ENCODE assay signal across 8 cellular contexts in the genomic region with DNA sequence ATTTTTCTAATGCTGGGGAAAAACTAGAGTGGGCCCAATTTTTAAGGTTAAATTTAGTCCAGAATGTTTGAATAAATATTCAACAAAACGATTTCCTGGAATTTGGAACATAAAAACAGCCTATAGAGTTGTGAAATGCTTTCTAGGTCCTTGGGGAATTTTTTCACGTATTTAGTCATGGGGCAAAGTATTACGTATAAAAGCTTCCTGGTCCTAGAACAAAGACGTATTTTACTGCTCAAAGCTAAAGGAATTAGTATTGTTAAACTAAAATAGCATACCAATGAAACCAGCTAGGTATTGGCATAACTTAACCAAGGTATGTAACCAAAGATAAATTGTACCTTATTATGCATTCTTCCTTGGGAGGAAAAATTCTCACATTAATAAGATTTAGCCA. TPM values are rescaled to one million over a fixed set of nuclear protein-coding genes. Genes with fewer than 3 reads are reported as not detected.
DNase-seq lines count a peak whose midpoint lies in the region; ATAC-seq lines count a peak whose summit lies in the region.

No MANE protein-coding gene starts in this region.

- DNase-seq in T-helper 2 cell treated with Interferon-gamma antibody and Interleukin-4, amounts not matched to agents 5 μg/mL and 100 μg/mL, for 36 hours (ENCODE audit: low spot score), result no peak
- no peak for DNase-seq in T-helper 2 cell
- DNase-seq in activated T-helper 1 cell treated with anti-CD3 and anti-CD28 coated beads, Interleukin-12 subunit alpha, Interleukin-12 subunit beta, Interleukin-2, Interleukin-4 antibody, amounts not matched to agents 30 ng/mL and 10 ng/mL and 1 ng/mL, durations not matched to agents 14 hours and 24 hours and 36 hours (ENCODE audit: low spot score), result no peak
- no peak for DNase-seq in immature natural killer cell
- no peak for DNase-seq in substantia nigra (lab: John Stamatoyannopoulos, UW)
- no peak for DNase-seq in OCI-M2 (lab: John Stamatoyannopoulos, UW; ENCODE audit: unreplicated experiment)

- ATAC-seq in HG03108 (IDR thresholded peaks at IDR 0.05; ENCODE audit: unreplicated experiment) (no peak), GM21528 (IDR thresholded peaks at IDR 0.05; ENCODE audit: low FRiP score, unreplicated experiment) (no peak)

- H3K27ac ChIP-seq in substantia nigra (ENCODE audit: low read depth, low read length, poor library complexity, severe bottlenecking), result peak overlapping the region; percentile 82

- intact Hi-C loops in activated T-helper 1 cell treated with anti-CD3 and anti-CD28 coated beads, Interleukin-12 subunit alpha, Interleukin-12 subunit beta, Interleukin-2, Interleukin-4 antibody, amounts not matched to agents 30 ng/mL and 10 ng/mL and 1 ng/mL, durations not matched to agents 14 hours and 24 hours and 36 hours (cut with micrococcal nuclease), result loop anchor here (1.0 to 10.0 kb wide), 4 partner anchors 8 to 748 kb away; no protein-coding TSS in a partner anchor

- peak overlapping the region; percentile 85 for H3K4me3 Mint-ChIP-seq in T-helper 2 cell treated with Interferon-gamma antibody and Interleukin-4, amounts not matched to agents 5 μg/mL and 100 μg/mL, for 36 hours
- H3K4me3 Mint-ChIP-seq in activated T-helper 1 cell treated with anti-CD3 and anti-CD28 coated beads, Interleukin-12 subunit alpha, Interleukin-12 subunit beta, Interleukin-2, Interleukin-4 antibody, amounts not matched to agents 30 ng/mL and 10 ng/mL and 1 ng/mL, durations not matched to agents 14 hours and 24 hours and 36 hours, result peak overlapping the region; percentile 87
- peak overlapping the region; percentile 79 to 86 (median 85) for H3K4me3 Mint-ChIP-seq in immature natural killer cell

- peaks cover 36% of the 10 kb centered on the region for H3K27me3 Mint-ChIP-seq in T-helper 2 cell treated with Interferon-gamma antibody and Interleukin-4, amounts not matched to agents 5 μg/mL and 100 μg/mL, for 36 hours (ENCODE audit: low read depth)
- H3K27me3 Mint-ChIP-seq in activated T-helper 1 cell treated with anti-CD3 and anti-CD28 coated beads, Interleukin-12 subunit alpha, Interleukin-12 subunit beta, Interleukin-2, Interleukin-4 antibody, amounts not matched to agents 30 ng/mL and 10 ng/mL and 1 ng/mL, durations not matched to agents 14 hours and 24 hours and 36 hours (ENCODE audit: insufficient read depth), result peaks cover 39% of the 10 kb centered on the region
- peaks cover 6 to 15% (median 8%) of the 10 kb centered on the region in 3 donors for H3K27me3 Mint-ChIP-seq in immature natural killer cell (ENCODE audit: low read depth in 3 of 3)

- peaks cover 13% of the 10 kb centered on the region for H3K4me1 Mint-ChIP-seq in T-helper 2 cell treated with Interferon-gamma antibody and Interleukin-4, amounts not matched to agents 5 μg/mL and 100 μg/mL, for 36 hours (ENCODE audit: low read depth)
- H3K4me1 Mint-ChIP-seq in activated T-helper 1 cell treated with anti-CD3 and anti-CD28 coated beads, Interleukin-12 subunit alpha, Interleukin-12 subunit beta, Interleukin-2, Interleukin-4 antibody, amounts not matched to agents 30 ng/mL and 10 ng/mL and 1 ng/mL, durations not matched to agents 14 hours and 24 hours and 36 hours (ENCODE audit: low read depth), result peaks cover 26% of the 10 kb centered on the region
- H3K4me1 Mint-ChIP-seq in immature natural killer cell, result peaks cover 22 to 26% of the 10 kb centered on the region in 2 donors

- H3K27ac Mint-ChIP-seq in T-helper 2 cell treated with Interferon-gamma antibody and Interleukin-4, amounts not matched to agents 5 μg/mL and 100 μg/mL, for 36 hours, result no peak overlapping the region
- no peak overlapping the region for H3K27ac Mint-ChIP-seq in activated T-helper 1 cell treated with anti-CD3 and anti-CD28 coated beads, Interleukin-12 subunit alpha, Interleukin-12 subunit beta, Interleukin-2, Interleukin-4 antibody, amounts not matched to agents 30 ng/mL and 10 ng/mL and 1 ng/mL, durations not matched to agents 14 hours and 24 hours and 36 hours
- peak overlapping the region in 1 of 6 donors; percentile 44 for H3K27ac Mint-ChIP-seq in immature natural killer cell

- peaks cover 8% of the 10 kb centered on the region for H3K9me3 Mint-ChIP-seq in T-helper 2 cell treated with Interferon-gamma antibody and Interleukin-4, amounts not matched to agents 5 μg/mL and 100 μg/mL, for 36 hours
- no peaks in the 10 kb centered on the region for H3K9me3 Mint-ChIP-seq in activated T-helper 1 cell treated with anti-CD3 and anti-CD28 coated beads, Interleukin-12 subunit alpha, Interleukin-12 subunit beta, Interleukin-2, Interleukin-4 antibody, amounts not matched to agents 30 ng/mL and 10 ng/mL and 1 ng/mL, durations not matched to agents 14 hours and 24 hours and 36 hours
- peaks cover 0 to 5% (median 0%) of the 10 kb centered on the region in 6 donors for H3K9me3 Mint-ChIP-seq in immature natural killer cell

- H3K36me3 Mint-ChIP-seq in T-helper 2 cell treated with Interferon-gamma antibody and Interleukin-4, amounts not matched to agents 5 μg/mL and 100 μg/mL, for 36 hours (ENCODE audit: low read depth), result peaks cover 6% of the 10 kb centered on the region
- H3K36me3 Mint-ChIP-seq in activated T-helper 1 cell treated with anti-CD3 and anti-CD28 coated beads, Interleukin-12 subunit alpha, Interleukin-12 subunit beta, Interleukin-2, Interleukin-4 antibody, amounts not matched to agents 30 ng/mL and 10 ng/mL and 1 ng/mL, durations not matched to agents 14 hours and 24 hours and 36 hours (ENCODE audit: low read depth), result no peaks in the 10 kb centered on the region
- H3K36me3 Mint-ChIP-seq in immature natural killer cell, result no peaks in the 10 kb centered on the region

RNA-seq across cellular contexts. Expression of gene SESTD1, which starts 1.6 kb away (rescaled TPM):
- total RNA-seq in activated T-helper 1 cell treated with anti-CD3 and anti-CD28 coated beads, Interleukin-12 subunit alpha, Interleukin-12 subunit beta, Interleukin-2, Interleukin-4 antibody, amounts not matched to agents 30 ng/mL and 10 ng/mL and 1 ng/mL, durations not matched to agents 14 hours and 24 hours and 36 hours, result 9.6 and 12.4 TPM in 2 replicates
- polyA plus RNA-seq in immature natural killer cell, result 1 to 10 TPM; 2.3 to 7.9 (median 6.6) TPM
